In genomic region chr1:178644308-178645120, GRCh38 we compare ENCODE assay signal across 12 cellular contexts.
DNase-seq lines count a peak whose midpoint lies in the region; ATAC-seq, FAIRE-seq and TF ChIP-seq lines count a peak whose summit lies in the region.
"Had no signal": no experiment of that assay in that cellular context is flagged by ENCODE, and none has a peak within 500 bp of the region (broad histone marks: within the 10 kb centered on the region; RNA-seq: fewer than 3 reads in every experiment).

No MANE protein-coding gene starts in this region.

- no peak for TF ChIP-seq POLR2A in K562 (conservative IDR thresholded peaks at IDR 0.05)

- H3K4me1 Mint-ChIP-seq in activated CD4-positive, alpha-beta memory T cell treated with anti-CD3 and anti-CD28 coated beads for 36 hours (ENCODE audit: low read depth) = no peaks in the 10 kb centered on the region

- no peak for ATAC-seq in K562
- peak; percentile 94 for ATAC-seq in left lobe of liver
- ATAC-seq in GM19463 (IDR thresholded peaks at IDR 0.05; ENCODE audit: unreplicated experiment) = no peak
- no peak for ATAC-seq in HG03139 (IDR thresholded peaks at IDR 0.05; ENCODE audit: unreplicated experiment)

- in situ Hi-C loops in K562 (cut with MboI) = no loop called here

- no peak for TF ChIP-seq EP300 in K562 (IDR thresholded peaks at IDR 0.05; ENCODE audit: low read length)

- H3K4me2 ChIP-seq in K562 (ENCODE audit: insufficient read depth, low read length) = no peak overlapping the region

- TF ChIP-seq RAD21 in K562 (CRISPR knock-in tag; conservative IDR thresholded peaks at IDR 0.05 in 1 of 2, IDR thresholded peaks at IDR 0.05 in 1 of 2) = no peak

- TF ChIP-seq CTCF in K562 (IDR thresholded peaks at IDR 0.05 in 2 of 3, conservative IDR thresholded peaks at IDR 0.05 in 1 of 3; ENCODE audit: insufficient read depth in 2 of 3, low read depth in 1 of 3, low read length in 3 of 3) = no peak

- no peaks in the 10 kb centered on the region for H3K4me1 ChIP-seq in K562 (replicated peaks in 1 of 2; ENCODE audit: control insufficient read depth in 2 of 2, insufficient read depth in 2 of 2, low read length in 2 of 2)

- DNase-seq in COLO829 (ENCODE audit: low spot score) = peak; percentile 77
- DNase-seq in NCI-H1105 (lab: John Stamatoyannopoulos, UW) = peak; percentile 1
- no peak for DNase-seq in K562 (ENCODE audit: extremely low read depth in 1 of 4, low spot score in 3 of 4)
- peak; percentile 85 for DNase-seq in left lobe of liver (ENCODE audit: low spot score)
- no peak for DNase-seq in activated CD4-positive, alpha-beta memory T cell treated with anti-CD3 and anti-CD28 coated beads for 36 hours
- no peak for DNase-seq in activated CD4-positive, alpha-beta T cell treated with anti-CD3 and anti-CD28 coated beads for 48 hours
- DNase-seq: effector memory CD4-positive, alpha-beta T cell had no signal

- no peaks in the 10 kb centered on the region for H3K36me3 ChIP-seq in K562 (ENCODE audit: control insufficient read depth, insufficient read depth, low read length)

- H3K4me3 ChIP-seq in K562 = no peak overlapping the region
- H3K4me3 ChIP-seq: lung had no signal

- POLR2A ChIA-PET in K562 (lab: Yijun Ruan, JAX) = interaction anchor here (0.6 to 1.4 kb wide), 2 partner anchors 12 to 572 kb away, joined by 3 to 4 read pairs; no protein-coding TSS in a partner anchor
- POLR2A ChIA-PET in activated CD4-positive, alpha-beta memory T cell treated with anti-CD3 and anti-CD28 coated beads for 36 hours (lab: Charles Lee) = interaction anchor here (0.6 kb wide), 1 partner anchor 33 kb away, joined by 6 read pairs; no protein-coding TSS in a partner anchor

- FAIRE-seq in K562 (lab: Jason Lieb, UNC) = no peak
- FAIRE-seq: GM12892 had no signal

- no peaks in the 10 kb centered on the region for H3K79me2 ChIP-seq in K562 (ENCODE audit: control insufficient read depth, insufficient read depth, low read length)

- no peaks in the 10 kb centered on the region for H3K36me3 Mint-ChIP-seq in activated CD4-positive, alpha-beta memory T cell treated with anti-CD3 and anti-CD28 coated beads for 36 hours

- H4K20me1 ChIP-seq in K562 (replicated peaks; ENCODE audit: control insufficient read depth, insufficient read depth, low read length) = no peaks in the 10 kb centered on the region

- no peaks in the 10 kb centered on the region for H3K9me3 ChIP-seq in K562 (replicated peaks; ENCODE audit: control insufficient read depth, insufficient read depth, low read depth, low read length)

- H3K9ac ChIP-seq in K562 (ENCODE audit: insufficient read depth in 1 of 2, low read depth in 2 of 2, low read length in 2 of 2) = no peak overlapping the region

- 4% methylated on average over 4 of the region's 4 CpGs for WGBS in K562 (ENCODE audit: insufficient coverage, low coverage, missing lambda C conversion rate)

- H3K9me1 ChIP-seq in K562 (ENCODE audit: control insufficient read depth, insufficient read depth, low read length) = no peaks in the 10 kb centered on the region

- no TSS peak for BruUV-seq in K562 (replicated peaks; lab: Mats Ljungman, UMichigan)

- no peaks in the 10 kb centered on the region for H3K27me3 Mint-ChIP-seq in activated CD4-positive, alpha-beta memory T cell treated with anti-CD3 and anti-CD28 coated beads for 36 hours

- H3K27ac Mint-ChIP-seq in activated CD4-positive, alpha-beta memory T cell treated with anti-CD3 and anti-CD28 coated beads for 36 hours = no peak overlapping the region

- intact Hi-C loops in K562 (cut with micrococcal nuclease) = no loop called here
- intact Hi-C loops in activated CD4-positive, alpha-beta memory T cell treated with anti-CD3 and anti-CD28 coated beads for 36 hours (cut with micrococcal nuclease) = no loop called here

- no peak overlapping the region for H2AFZ ChIP-seq in K562 (ENCODE audit: low read depth, low read length)

- no peaks in the 10 kb centered on the region for H3K9me3 Mint-ChIP-seq in activated CD4-positive, alpha-beta memory T cell treated with anti-CD3 and anti-CD28 coated beads for 36 hours

- no peak overlapping the region for H3K27ac ChIP-seq in K562 (ENCODE audit: extremely low read depth, low read depth, low read length)
- H3K27ac ChIP-seq: C4-2B had no signal

- CTCF ChIA-PET in K562 (lab: Yijun Ruan, JAX; ENCODE audit: low intra/inter-chr PET ratio) = no interaction called here
- CTCF ChIA-PET in activated CD4-positive, alpha-beta memory T cell treated with anti-CD3 and anti-CD28 coated beads for 36 hours (lab: Charles Lee) = no interaction called here

- H3K4me3 Mint-ChIP-seq in activated CD4-positive, alpha-beta memory T cell treated with anti-CD3 and anti-CD28 coated beads for 36 hours = no peak overlapping the region

- H3K27me3 ChIP-seq in K562 (ENCODE audit: control insufficient read depth in 2 of 2, insufficient read depth in 2 of 2, low read length in 2 of 2) = peaks cover 5 to 12% of the 10 kb centered on the region in 2 experiments; a peak in 4 of 5 replicates

TF ChIP-seq in K562, 482 proteins besides CTCF, POLR2A, EP300 and RAD21:
- peak; percentile 31; the same call in 1 of the 2 replicates for TF ChIP-seq NFIC (IDR thresholded peaks at IDR 0.05)
- TF ChIP-seq TFE3 (CRISPR knock-in tag; IDR thresholded peaks at IDR 0.05) = peak; percentile 67
- TF ChIP-seq CEBPG (CRISPR knock-in tag; IDR thresholded peaks at IDR 0.05) = no peak
- TF ChIP-seq CEBPG (tag; conservative IDR thresholded peaks at IDR 0.05 in 1 of 2, IDR thresholded peaks at IDR 0.05 in 1 of 2) = 0 out of 4 replicates have a peak, but pooled peaks of 1 of the 2 experiments have one; percentile 17
- no peak for TF ChIP-seq SREBF2 (CRISPR knock-in tag; IDR thresholded peaks at IDR 0.05)

Comparison
In these comparisons a context has a peak if more than half of its experiments do, and no peak if none do; other contexts are left out.
1. DNase-seq: peak in COLO829 (single experiment), NCI-H1105 (single experiment) and left lobe of liver (single experiment); none in K562 (0 of 4), activated CD4-positive, alpha-beta memory T cell treated with anti-CD3 and anti-CD28 coated beads for 36 hours (single experiment) and activated CD4-positive, alpha-beta T cell treated with anti-CD3 and anti-CD28 coated beads for 48 hours (single experiment).